In the genomic region with DNA sequence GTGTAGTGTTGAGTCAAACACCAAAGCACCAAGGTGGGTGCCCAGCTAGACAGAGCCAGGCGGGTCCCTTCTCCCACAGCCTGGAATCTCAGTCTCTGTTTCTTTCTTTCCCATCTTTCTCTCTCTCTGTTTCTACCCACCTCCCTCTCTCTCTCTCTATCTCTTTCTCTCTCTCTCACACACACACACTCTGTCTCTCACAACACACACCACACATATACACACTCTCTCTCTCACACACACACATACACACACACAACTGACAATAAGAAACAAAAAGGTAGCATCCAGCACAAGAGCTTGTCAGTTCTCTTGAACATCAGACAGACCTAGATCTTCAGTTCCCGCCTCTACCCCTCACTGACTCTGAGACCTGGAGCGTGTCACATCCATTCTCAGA, we compare ENCODE assay signal across 1 cellular context.
TF ChIP-seq lines count a peak whose summit lies in the region.

No MANE protein-coding gene starts in this region.

TF ChIP-seq in HepG2, 621 proteins besides CTCF, POLR2A, EP300 and RAD21:
- TF ChIP-seq ZNF619 (CRISPR knock-in tag; IDR thresholded peaks at IDR 0.05) (no peak), RNF2 (conservative IDR thresholded peaks at IDR 0.05; ENCODE audit: low read depth) (no peak), FOXP1 (IDR thresholded peaks at IDR 0.05) (0 out of 2 replicates have a peak, but pooled peaks have one; percentile 16), FOXP1 (CRISPR knock-in tag; IDR thresholded peaks at IDR 0.05) (no peak)
